In the genomic region with DNA sequence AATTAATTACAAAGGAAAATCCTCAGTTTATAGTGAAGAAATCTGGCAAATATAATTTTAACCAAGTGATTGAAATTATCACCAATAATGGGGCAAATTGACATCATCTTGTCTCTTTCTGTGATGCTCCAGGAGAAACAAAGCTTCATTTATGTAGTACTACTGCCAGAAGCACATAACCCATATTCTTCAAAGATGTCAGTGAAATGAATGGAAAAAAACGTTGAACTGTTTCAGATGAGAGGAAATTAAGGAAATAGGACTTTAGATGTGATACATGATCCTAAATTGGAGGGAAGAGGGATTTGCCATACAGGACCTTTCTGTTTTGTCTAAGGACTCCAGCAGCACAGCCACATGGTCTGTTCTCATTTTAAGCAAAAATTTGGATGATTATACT, we compare ENCODE assay signal across 19 cellular contexts. TPM values are rescaled to one million over a fixed set of nuclear protein-coding genes. Genes with fewer than 3 reads are reported as not detected.
DNase-seq lines count a peak whose midpoint lies in the region; ATAC-seq and TF ChIP-seq lines count a peak whose summit lies in the region.
"Had no signal": no experiment of that assay in that cellular context is flagged by ENCODE, and none has a peak within 500 bp of the region (broad histone marks: within the 10 kb centered on the region; RNA-seq: fewer than 3 reads in every experiment).

No MANE protein-coding gene starts in this region.

- H3K27me3 Mint-ChIP-seq in activated naive CD4-positive, alpha-beta T cell treated with anti-CD3 and anti-CD28 coated beads, Interleukin-2, amount 50 U/mL, for 24 hours, result no peaks in the 10 kb centered on the region
- H3K27me3 Mint-ChIP-seq in T-helper 17 cell (no peaks in the 10 kb centered on the region), neural progenitor cell (ENCODE audit: insufficient read depth, low read depth) (no peaks in the 10 kb centered on the region)

- no peaks in the 10 kb centered on the region for H3F3A ChIP-seq in neural progenitor cell (ENCODE audit: low read depth)

- H3K36me3 Mint-ChIP-seq in activated naive CD4-positive, alpha-beta T cell treated with anti-CD3 and anti-CD28 coated beads, Interleukin-2, amount 50 U/mL, for 24 hours, result peaks cover 17% of the 10 kb centered on the region
- H3K36me3 Mint-ChIP-seq in T-helper 17 cell (ENCODE audit: low read depth), result peaks cover 3% of the 10 kb centered on the region
- peaks cover 57% of the 10 kb centered on the region for H3K36me3 Mint-ChIP-seq in neural progenitor cell

- H3K79me2 ChIP-seq in neural progenitor cell (ENCODE audit: low read depth), result peaks cover 99% of the 10 kb centered on the region

- no peak overlapping the region for H3K9ac ChIP-seq in neural progenitor cell

- peaks cover 31% of the 10 kb centered on the region for H3K36me3 ChIP-seq in neural progenitor cell

- TF ChIP-seq CTCF in neural progenitor cell (IDR thresholded peaks at IDR 0.05), result no peak

- H2AFZ ChIP-seq in neural progenitor cell (replicated peaks), result no peak overlapping the region
- H2AFZ ChIP-seq: PC-9 had no signal

- no peak for DNase-seq in activated naive CD4-positive, alpha-beta T cell treated with anti-CD3 and anti-CD28 coated beads, Interleukin-2, amount 50 U/mL, for 16 hours
- DNase-seq in COLO829 (ENCODE audit: low spot score) (peak; percentile 89), T-helper 17 cell (no peak), neural progenitor cell (ENCODE audit: low spot score) (no peak), NAMALWA (ENCODE audit: low spot score) (no peak), cerebellum (ENCODE audit: low spot score) (no peak), Ammon's horn (ENCODE audit: low spot score) (no peak)
- DNase-seq: C1 segment of cervical spinal cord, Kasumi-1, NCI-H1105, NCI-H1436 treated with DMSO at 0.1 percent for 48 hours, NCI-H187 treated with DMSO at 0.1 percent for 48 hours, NCI-H2171 treated with DMSO at 0.1 percent for 48 hours, NCI-H524 treated with DMSO at 0.1 percent for 48 hours, PC-9, SJCRH30 had no signal

- no peak overlapping the region for H3K4me2 ChIP-seq in neural progenitor cell
- H3K4me2 ChIP-seq: PC-9 had no signal

- H3K27ac ChIP-seq in neural progenitor cell, result peak overlapping the region; percentile 17
- H3K27ac ChIP-seq: PC-9, SJCRH30 had no signal

- no peaks in the 10 kb centered on the region for H3K27me3 ChIP-seq in neural progenitor cell
- H3K27me3 ChIP-seq: SJCRH30 had no signal

- no peaks in the 10 kb centered on the region for H3K9me3 ChIP-seq in T-helper 17 cell (ENCODE audit: control insufficient read depth, low read length, poor library complexity, severe bottlenecking)
- H3K9me3 ChIP-seq in neural progenitor cell (ENCODE audit: low read depth), result no peaks in the 10 kb centered on the region
- H3K9me3 ChIP-seq: SJCRH30 had no signal

- no peaks in the 10 kb centered on the region for H3K9me3 Mint-ChIP-seq in activated naive CD4-positive, alpha-beta T cell treated with anti-CD3 and anti-CD28 coated beads, Interleukin-2, amount 50 U/mL, for 24 hours
- H3K9me3 Mint-ChIP-seq in neural progenitor cell, result peaks cover 5% of the 10 kb centered on the region

- H3K4me1 Mint-ChIP-seq in activated naive CD4-positive, alpha-beta T cell treated with anti-CD3 and anti-CD28 coated beads, Interleukin-2, amount 50 U/mL, for 24 hours, result peaks cover 89% of the 10 kb centered on the region
- H3K4me1 Mint-ChIP-seq in T-helper 17 cell, result peaks cover 41% of the 10 kb centered on the region
- no peaks in the 10 kb centered on the region for H3K4me1 Mint-ChIP-seq in neural progenitor cell

- peaks cover 87% of the 10 kb centered on the region for H4K20me1 ChIP-seq in neural progenitor cell (ENCODE audit: low read depth)

- no peak overlapping the region for H3K4me3 ChIP-seq in neural progenitor cell
- H3K4me3 ChIP-seq: PC-9, SJCRH30 had no signal

- no peaks in the 10 kb centered on the region for H3K4me1 ChIP-seq in neural progenitor cell

- H3K4me3 Mint-ChIP-seq in activated naive CD4-positive, alpha-beta T cell treated with anti-CD3 and anti-CD28 coated beads, Interleukin-2, amount 50 U/mL, for 24 hours, result no peak overlapping the region
- H3K4me3 Mint-ChIP-seq in T-helper 17 cell (no peak overlapping the region), neural progenitor cell (no peak overlapping the region)

- peak overlapping the region; percentile 57 for H3K27ac Mint-ChIP-seq in activated naive CD4-positive, alpha-beta T cell treated with anti-CD3 and anti-CD28 coated beads, Interleukin-2, amount 50 U/mL, for 24 hours
- H3K27ac Mint-ChIP-seq in T-helper 17 cell (peak overlapping the region; percentile 67), neural progenitor cell (no peak overlapping the region)

- no peak for ATAC-seq in T-helper 17 cell
- ATAC-seq: HepG2, Right ventricle myocardium inferior had no signal

RNA-seq across cellular contexts. Expression of a gene that starts 57.6 kb away (rescaled TPM):
- total RNA-seq in T-helper 17 cell (100 to 1,000 TPM; 134 to 136 TPM), neural progenitor cell (ENCODE audit: low replicate concordance) (162 and 197 TPM in 2 replicates), cerebellum (173 TPM)
